12 cellular contexts compared by ENCODE assay signal in genomic region chrX:24153796-24154189, GRCh38. TPM values are rescaled to one million over a fixed set of nuclear protein-coding genes. Genes with fewer than 3 reads are reported as not detected.
DNase-seq lines count a peak whose midpoint lies in the region; ATAC-seq, FAIRE-seq and TF ChIP-seq lines count a peak whose summit lies in the region.
"Had no signal": no experiment of that assay in that cellular context is flagged by ENCODE, and none has a peak within 500 bp of the region (broad histone marks: within the 10 kb centered on the region; RNA-seq: fewer than 3 reads in every experiment).

No MANE protein-coding gene starts in this region.

- DNase-seq in Calu3 (peak; percentile 21), PC-9 (peak; percentile 30 to 50), chondrocyte (ENCODE audit: low spot score) (no peak), pancreas (no peak), NCI-H345 (lab: John Stamatoyannopoulos, UW) (no peak)
- no peak for DNase-seq in stimulated activated CD4-positive, alpha-beta T cell treated with anti-CD3 and anti-CD28 coated beads, Interleukin-12 subunit alpha, Interleukin-12 subunit beta, amount 100 ng/mL, for 4 hours
- DNase-seq: activated CD8-positive, alpha-beta memory T cell treated with anti-CD3 and anti-CD28 coated beads, Interleukin-2, amount 50 U/mL, for 48 hours; NCI-H146 had no signal

- H3K9me3 Mint-ChIP-seq in Calu3 (ENCODE audit: low read depth, unreplicated experiment) (no peaks in the 10 kb centered on the region), chondrocyte (ENCODE audit: low read depth) (no peaks in the 10 kb centered on the region)

- peak; percentile 49 for FAIRE-seq in pancreas (lab: Jason Lieb, UNC)

- WGBS in pancreas, 2 donors: 14 to 36% methylated on average over 2 of the region's 2 CpGs

- H3K4me1 ChIP-seq in PC-9 (replicated peaks; ENCODE audit: insufficient read depth) (peaks cover 38% of the 10 kb centered on the region), pancreas (peaks cover 6 to 44% (median 38%) of the 10 kb centered on the region in 3 donors)

- H3K27ac ChIP-seq in PC-9 (peak overlapping the region; percentile 55), pancreas (peak overlapping the region in 2 of 4 donors; percentile 19 to 34)
- H3K27ac ChIP-seq: HL-60 had no signal

- intact Hi-C loops in Calu3 (cut with micrococcal nuclease; ENCODE audit: unreplicated experiment): loop anchor here (5.0 kb wide), 1 partner anchor 34 kb away; no protein-coding TSS in a partner anchor
- intact Hi-C loops in PC-9 (cut with micrococcal nuclease; ENCODE audit: unreplicated experiment): loop anchor here (5.0 kb wide), 2 partner anchors 126 to 486 kb away; partner anchors contain the start of genes KLHL15 and PRDX4
- intact Hi-C loops in pancreas (cut with DNase I): no loop called here

- H4K20me1 ChIP-seq in PC-9 (ENCODE audit: insufficient read depth): peaks cover 82% of the 10 kb centered on the region

- CTCF ChIA-PET in Calu3 (lab: Charles Lee): no interaction called here
- CTCF ChIA-PET in PC-9 (lab: Charles Lee): no interaction called here

- TF ChIP-seq CTCF in Calu3 (IDR thresholded peaks at IDR 0.05; ENCODE audit: unreplicated experiment): no peak
- no peak for TF ChIP-seq CTCF in PC-9 (conservative IDR thresholded peaks at IDR 0.05)
- no peak for TF ChIP-seq CTCF in chondrocyte (IDR thresholded peaks at IDR 0.05)
- no peak for TF ChIP-seq CTCF in pancreas (IDR thresholded peaks at IDR 0.05)

- ATAC-seq in pancreas (no peak), HG03175 (IDR thresholded peaks at IDR 0.05; ENCODE audit: unreplicated experiment) (no peak)
- ATAC-seq: left lobe of liver had no signal

- no TSS peak for BruUV-seq in Calu3 (replicated peaks; lab: Mats Ljungman, UMichigan)
- BruUV-seq in PC-9 (replicated peaks; lab: Mats Ljungman, UMichigan): no TSS peak

- H3K27me3 Mint-ChIP-seq in Calu3 (ENCODE audit: unreplicated experiment) (no peaks in the 10 kb centered on the region), chondrocyte (ENCODE audit: low read depth) (no peaks in the 10 kb centered on the region)

- H3K9me3 ChIP-seq in PC-9 (ENCODE audit: insufficient read depth, low read depth) (no peaks in the 10 kb centered on the region), pancreas (no peaks in the 10 kb centered on the region)
- H3K9me3 ChIP-seq: right atrium auricular region had no signal

- POLR2A ChIA-PET in PC-9 (lab: Charles Lee; ENCODE audit: unreplicated experiment): no interaction called here

- H3K36me3 Mint-ChIP-seq in Calu3 (ENCODE audit: insufficient read depth, unreplicated experiment) (peaks cover 52% of the 10 kb centered on the region), chondrocyte (ENCODE audit: low read depth) (peaks cover 8% of the 10 kb centered on the region)

- peak overlapping the region; percentile 95 for H3K4me2 ChIP-seq in PC-9

- H3K4me1 Mint-ChIP-seq in Calu3 (ENCODE audit: low read depth, unreplicated experiment) (peaks cover 27% of the 10 kb centered on the region), chondrocyte (ENCODE audit: low read depth) (peaks cover 67% of the 10 kb centered on the region)

- no peaks in the 10 kb centered on the region for H3K9me2 ChIP-seq in PC-9 (ENCODE audit: insufficient read depth)

- H3K27ac Mint-ChIP-seq in Calu3 (ENCODE audit: unreplicated experiment) (peak overlapping the region; percentile 48), chondrocyte (ENCODE audit: unreplicated experiment) (peak overlapping the region; percentile 91)

- H3K4me3 ChIP-seq in PC-9 (peak overlapping the region; percentile 24; the same call in 1 of the 2 replicates), pancreas (peak overlapping the region in 1 of 4 donors; percentile 67)

- H2AFZ ChIP-seq in PC-9: no peak overlapping the region

- H3K27me3 ChIP-seq in PC-9 (ENCODE audit: insufficient read depth, low read depth): no peaks in the 10 kb centered on the region
- H3K27me3 ChIP-seq in pancreas: no peaks in the 10 kb centered on the region
- H3K27me3 ChIP-seq: right atrium auricular region had no signal

- H3K79me2 ChIP-seq in PC-9 (ENCODE audit: low read depth): peaks cover 86% of the 10 kb centered on the region

- H3F3A ChIP-seq in PC-9 (ENCODE audit: insufficient read depth, low read depth): peaks cover 33% of the 10 kb centered on the region

- H3K36me3 ChIP-seq in PC-9 (ENCODE audit: low read depth) (peaks cover 9% of the 10 kb centered on the region; the same call in 1 of the 2 replicates), pancreas (no peaks in the 10 kb centered on the region)

- H3K4me3 Mint-ChIP-seq in Calu3 (ENCODE audit: low read depth, unreplicated experiment) (peak overlapping the region; percentile 92), chondrocyte (ENCODE audit: unreplicated experiment) (no peak overlapping the region)

RNA-seq across cellular contexts. Expression of gene ZFX, which starts 4.3 kb away (rescaled TPM):
- total RNA-seq in Calu3 (2022) (43.3 and 45.1 TPM in 2 replicates), PC-9 (2021) (39.1 and 39.6 TPM in 2 replicates), chondrocyte (70.4 to 75.3 TPM (median 72.8 TPM) in 3 replicates), pancreas (10 to 100 TPM; 19.0 to 40.3 (median 26.4) TPM)
- polyA plus RNA-seq in pancreas: 1 to 10 TPM; 4.4 to 8.8 TPM

Comparison
In these comparisons a context has a peak if more than half of its experiments do, and no peak if none do; other contexts are left out.
1. DNase-seq: peak in Calu3 (single experiment) and PC-9 (2 of 2); none in chondrocyte (single experiment), pancreas (0 of 6), NCI-H345 (single experiment) and stimulated activated CD4-positive, alpha-beta T cell treated with anti-CD3 and anti-CD28 coated beads, Interleukin-12 subunit alpha, Interleukin-12 subunit beta, amount 100 ng/mL, for 4 hours (single experiment).
2. intact Hi-C loops: an anchor here in Calu3 (5.0 kb wide) and PC-9 (5.0 kb wide); none called in pancreas.